9 cellular contexts compared by ENCODE assay signal in the genomic region with DNA sequence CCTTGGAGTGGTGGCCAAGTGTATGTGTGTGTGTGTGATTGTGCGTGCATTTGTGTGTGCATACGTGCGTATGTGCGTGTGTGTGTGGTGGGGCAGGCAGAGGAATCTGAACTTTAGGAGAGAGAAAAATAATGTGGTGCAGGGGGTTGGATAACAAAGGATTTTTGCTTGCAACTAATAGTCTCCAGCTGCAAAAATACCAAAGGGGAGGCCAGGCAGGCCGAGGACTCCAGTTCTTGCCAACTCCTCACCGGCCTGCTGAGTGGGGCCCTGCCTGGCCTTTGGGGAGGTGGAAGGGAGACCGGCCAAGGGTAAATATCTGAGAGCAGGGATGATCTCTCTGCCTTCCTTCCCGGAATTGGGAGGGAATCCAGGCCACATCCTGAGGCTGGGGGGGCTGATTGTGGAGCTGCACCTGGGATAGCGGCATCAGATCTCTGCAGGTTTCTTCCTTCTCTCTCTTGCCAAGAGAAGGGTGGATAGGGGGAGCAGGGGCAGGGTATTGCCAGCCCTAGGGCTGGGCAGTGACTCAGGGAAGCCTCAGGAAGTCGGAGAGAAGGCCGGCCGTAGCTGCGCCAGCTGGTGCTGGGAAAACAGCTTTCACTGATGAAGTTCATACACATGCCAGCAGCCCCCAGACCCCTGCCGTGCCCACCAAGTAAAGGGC. TPM values are rescaled to one million over a fixed set of nuclear protein-coding genes. Genes with fewer than 3 reads are reported as not detected.
DNase-seq lines count a peak whose midpoint lies in the region; ATAC-seq and TF ChIP-seq lines count a peak whose summit lies in the region.
"Had no signal": no experiment of that assay in that cellular context is flagged by ENCODE, and none has a peak within 500 bp of the region (broad histone marks: within the 10 kb centered on the region; RNA-seq: fewer than 3 reads in every experiment).

No MANE protein-coding gene starts in this region.

- H3K4me1 ChIP-seq in HUES48 (ENCODE audit: control insufficient read depth, insufficient read depth, low read length): peaks cover 19% of the 10 kb centered on the region; the same call in 1 of the 2 replicates
- H3K4me1 ChIP-seq in thyroid gland: peaks cover 0 to 40% of the 10 kb centered on the region in 2 donors

- H3K9ac ChIP-seq in HUES48 (ENCODE audit: low read depth, low read length): no peak overlapping the region

- H3K27ac ChIP-seq in HUES48 (ENCODE audit: low read depth, low read length) (peak overlapping the region; percentile 23), layer of hippocampus (ENCODE audit: low read depth, low read length) (peak overlapping the region; percentile 77), thyroid gland (peak overlapping the region in 2 of 3 donors; percentile 58 to 63)

- H3K36me3 ChIP-seq in HUES48 (ENCODE audit: control insufficient read depth, insufficient read depth, low read length) (peaks cover 91% of the 10 kb centered on the region), thyroid gland (peaks cover 7 to 21% of the 10 kb centered on the region in 2 donors)

- ATAC-seq in GM21526 (IDR thresholded peaks at IDR 0.05; ENCODE audit: low FRiP score, unreplicated experiment): no peak
- ATAC-seq in HG03097 (IDR thresholded peaks at IDR 0.05; ENCODE audit: low FRiP score, unreplicated experiment): no peak

- no peak for TF ChIP-seq POLR2A in thyroid gland (IDR thresholded peaks at IDR 0.05)

- WGBS in thyroid gland, 2 donors: 68 to 77% methylated on average over 13 to 14 of the region's 14 CpGs

- DNase-seq in cerebellar cortex (ENCODE audit: low spot score) (peak; percentile 94), thyroid gland (no peak), GM20000 (ENCODE audit: low spot score) (no peak)
- DNase-seq in activated CD4-positive, alpha-beta T cell treated with anti-CD3 and anti-CD28 coated beads for 48 hours: no peak

- intact Hi-C loops in thyroid gland (cut with DNase I): no loop called here

- H3K9me3 ChIP-seq in HUES48 (ENCODE audit: control insufficient read depth, insufficient read depth, low read length) (no peaks in the 10 kb centered on the region), thyroid gland (no peaks in the 10 kb centered on the region)

- H3K27me3 ChIP-seq in HUES48 (ENCODE audit: control insufficient read depth, insufficient read depth, low read length) (no peaks in the 10 kb centered on the region), layer of hippocampus (ENCODE audit: control insufficient read depth, insufficient read depth, low read length) (no peaks in the 10 kb centered on the region), thyroid gland (no peaks in the 10 kb centered on the region)

- TF ChIP-seq CTCF in thyroid gland (IDR thresholded peaks at IDR 0.05) (no peak), GM20000 (IDR thresholded peaks at IDR 0.05; ENCODE audit: extremely low read depth, missing control alignments) (no peak)

- H3K4me3 ChIP-seq in HUES48 (ENCODE audit: low read depth, low read length) (no peak overlapping the region), thyroid gland (replicated peaks in 1 of 3) (no peak overlapping the region)

RNA-seq across cellular contexts. Expression of gene LRP1-AS, which starts 4.5 kb away (rescaled TPM):
- total RNA-seq in thyroid gland: not detected
- total RNA-seq: NCI-H460 had no signal

RNA-seq across cellular contexts. Expression of gene LRP1, which starts 23.6 kb away (rescaled TPM):
- 100 to 1,000 TPM in 3 of 4 donors, 10 to 100 TPM in 1; 98.5 to 161 (median 118) TPM for total RNA-seq in thyroid gland

RNA-seq across cellular contexts. Expression of gene STAT6, which starts 40.7 kb away (rescaled TPM):
- 100 to 1,000 TPM in 1 of 4 donors, 10 to 100 TPM in 3; 79.0 to 144 (median 89.8) TPM for total RNA-seq in thyroid gland

Comparison
In these comparisons a context has a peak if more than half of its experiments do, and no peak if none do; other contexts are left out.
1. H3K27ac ChIP-seq: peak in every context shown above with its lines; median percentile 77 in layer of hippocampus; 60 in thyroid gland; 23 in HUES48.